21 cellular contexts compared by ENCODE assay signal in the genomic region with DNA sequence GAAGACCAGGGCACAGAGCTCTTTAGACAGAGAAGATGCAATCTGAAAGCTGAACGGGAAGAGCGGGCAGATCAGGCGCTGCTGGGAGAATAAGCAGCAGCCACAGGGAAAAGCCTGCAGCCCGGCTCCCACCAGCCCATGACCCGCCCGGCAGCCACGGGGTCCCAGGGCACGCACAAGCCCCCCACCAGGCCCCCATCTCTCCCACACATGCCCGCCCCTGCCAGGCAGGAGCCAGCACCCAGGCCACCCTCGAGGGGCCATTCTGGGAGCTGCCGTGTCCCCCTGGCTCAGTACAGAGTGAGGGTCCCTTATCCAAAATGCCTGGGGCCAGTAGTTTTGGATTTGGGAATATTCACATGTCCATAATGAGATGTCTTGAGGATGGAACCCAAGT. TPM values are rescaled to one million over a fixed set of nuclear protein-coding genes. Genes with fewer than 3 reads are reported as not detected.
A peak's percentile ranks its signal among the peaks of the same experiment; 100 is the strongest.
DNase-seq lines count a peak whose midpoint lies in the region; ATAC-seq, FAIRE-seq and TF ChIP-seq lines count a peak whose summit lies in the region.
"Had no signal": no experiment of that assay in that cellular context is flagged by ENCODE, and none has a peak within 500 bp of the region (broad histone marks: within the 10 kb centered on the region; RNA-seq: fewer than 3 reads in every experiment).

No MANE protein-coding gene starts in this region.

- H3K9ac ChIP-seq in K562 (ENCODE audit: insufficient read depth in 1 of 2, low read depth in 2 of 2, low read length in 2 of 2), result 0 out of 4 replicates have a peak overlapping the region, but pooled peaks of 1 of the 2 experiments have one; percentile 7

- TF ChIP-seq POLR2A in K562 (conservative IDR thresholded peaks at IDR 0.05), result no peak

- BruUV-seq in K562 (replicated peaks; lab: Mats Ljungman, UMichigan), result TSS peak; percentile 14

- ATAC-seq in K562 (no peak), left lung (no peak), sciatic nerve (no peak), GM18870 (IDR thresholded peaks at IDR 0.05; ENCODE audit: unreplicated experiment) (no peak)
- ATAC-seq: activated T-helper 17 cell treated with anti-CD3 and anti-CD28 coated beads, Interleukin-2, amount 50 U/mL, for 72 hours; effector memory CD8-positive, alpha-beta T cell; T-cell had no signal

- no peaks in the 10 kb centered on the region for H3K9me1 ChIP-seq in K562 (ENCODE audit: control insufficient read depth, insufficient read depth, low read length)

- DNase-seq in BE2C (peak; percentile 8), K562 (ENCODE audit: extremely low read depth in 1 of 4, low spot score in 3 of 4) (no peak), left lung (peak; percentile 17 to 64), sciatic nerve (ENCODE audit: low spot score) (peak; percentile 35), D721Med (ENCODE audit: insufficient read length, low spot score) (no peak), SKM-1 treated with dmso at 0.1 percent for 144 hours (lab: John Stamatoyannopoulos, UW; ENCODE audit: unreplicated experiment) (no peak)
- DNase-seq: brain microvascular endothelial cell; effector memory CD8-positive, alpha-beta T cell; HCEC 1CT; NCI-H2081; NCI-H446; OCI-M1; SHP77; stimulated activated CD4-positive, alpha-beta T cell treated with anti-CD3 and anti-CD28 coated beads, Interleukin-4, amount 100 ng/mL, for 24 hours; T-cell had no signal

- no peaks in the 10 kb centered on the region for H3K27me3 ChIP-seq in BE2C
- no peaks in the 10 kb centered on the region for H3K27me3 ChIP-seq in K562 (ENCODE audit: control insufficient read depth in 2 of 2, insufficient read depth in 2 of 2, low read length in 2 of 2)
- no peaks in the 10 kb centered on the region for H3K27me3 ChIP-seq in left lung
- H3K27me3 ChIP-seq: brain microvascular endothelial cell, colonic mucosa, tibial nerve had no signal

- H4K20me1 ChIP-seq in K562 (replicated peaks; ENCODE audit: control insufficient read depth, insufficient read depth, low read length), result 0 out of 2 replicates have a peak, but pooled peaks cover 4% of the 10 kb centered on the region

- in situ Hi-C loops in K562 (cut with MboI), result no loop called here

- POLR2A ChIA-PET in K562 (lab: Yijun Ruan, JAX), result interaction anchor here (0.6 to 1.3 kb wide), 4 partner anchors 9 to 239 kb away, joined by 3 to 6 read pairs (median 3); no protein-coding TSS in a partner anchor

- intact Hi-C loops in K562 (cut with micrococcal nuclease), result no loop called here
- intact Hi-C loops in left lung (cut with DNase I), result no loop called here
- intact Hi-C loops in sciatic nerve (cut with DNase I), result no loop called here

- no peak overlapping the region for H2AFZ ChIP-seq in K562 (ENCODE audit: low read depth, low read length)

- no peak for FAIRE-seq in K562 (lab: Jason Lieb, UNC)
- FAIRE-seq in D721Med (lab: Jason Lieb, UNC), result no peak
- FAIRE-seq: small intestine had no signal

- TF ChIP-seq CTCF in BE2C (IDR thresholded peaks at IDR 0.05; ENCODE audit: low read depth, low read length), result no peak
- TF ChIP-seq CTCF in K562 (IDR thresholded peaks at IDR 0.05 in 2 of 3, conservative IDR thresholded peaks at IDR 0.05 in 1 of 3; ENCODE audit: insufficient read depth in 2 of 3, low read depth in 1 of 3, low read length in 3 of 3), result no peak
- TF ChIP-seq CTCF in left lung (IDR thresholded peaks at IDR 0.05), result no peak
- TF ChIP-seq CTCF in D721Med (IDR thresholded peaks at IDR 0.05; ENCODE audit: insufficient read depth, missing control alignments), result no peak

- H3K4me3 ChIP-seq in BE2C (ENCODE audit: low read depth, low read length) (no peak overlapping the region), K562 (no peak overlapping the region), left lung (no peak overlapping the region)
- H3K4me3 ChIP-seq: colonic mucosa, tibial nerve had no signal

- H3K79me2 ChIP-seq in K562 (ENCODE audit: control insufficient read depth, insufficient read depth, low read length), result no peaks in the 10 kb centered on the region

- H3K36me3 ChIP-seq in BE2C, result peaks cover 74% of the 10 kb centered on the region
- H3K36me3 ChIP-seq in K562 (ENCODE audit: control insufficient read depth, insufficient read depth, low read length), result peaks cover 89% of the 10 kb centered on the region
- peaks cover 0 to 74% of the 10 kb centered on the region in 2 donors for H3K36me3 ChIP-seq in left lung
- H3K36me3 ChIP-seq: colonic mucosa had no signal

- CTCF ChIA-PET in K562 (lab: Yijun Ruan, JAX; ENCODE audit: low intra/inter-chr PET ratio), result no interaction called here

- H3K9me3 ChIP-seq in BE2C (no peaks in the 10 kb centered on the region; the same call in 1 of the 2 replicates), K562 (replicated peaks; ENCODE audit: control insufficient read depth, insufficient read depth, low read depth, low read length) (no peaks in the 10 kb centered on the region), left lung (peaks cover 0 to 12% of the 10 kb centered on the region in 2 donors)
- H3K9me3 ChIP-seq: colonic mucosa had no signal

- WGBS in K562 (ENCODE audit: insufficient coverage, low coverage, missing lambda C conversion rate), result 93% methylated on average over 11 of the region's 11 CpGs

- H3K4me1 ChIP-seq in BE2C, result no peaks in the 10 kb centered on the region
- peaks cover 0 to 14% of the 10 kb centered on the region in 2 experiments; a peak in 1 of 5 replicates for H3K4me1 ChIP-seq in K562 (replicated peaks in 1 of 2; ENCODE audit: control insufficient read depth in 2 of 2, insufficient read depth in 2 of 2, low read length in 2 of 2)
- H3K4me1 ChIP-seq in left lung, result peaks cover 0 to 4% of the 10 kb centered on the region in 2 donors
- H3K4me1 ChIP-seq: tibial nerve had no signal

- TF ChIP-seq EP300 in K562 (IDR thresholded peaks at IDR 0.05; ENCODE audit: low read length), result no peak

- H3K27ac ChIP-seq in K562 (ENCODE audit: extremely low read depth, low read depth, low read length) (no peak overlapping the region), left lung (no peak overlapping the region)
- H3K27ac ChIP-seq: brain microvascular endothelial cell, C4-2B, colonic mucosa, tibial nerve had no signal

- H3K4me2 ChIP-seq in K562 (ENCODE audit: insufficient read depth, low read length), result no peak overlapping the region

- no peak for TF ChIP-seq RAD21 in K562 (CRISPR knock-in tag; conservative IDR thresholded peaks at IDR 0.05 in 1 of 2, IDR thresholded peaks at IDR 0.05 in 1 of 2)

TF ChIP-seq in K562, 482 proteins besides CTCF, POLR2A, EP300 and RAD21 (continues in another document):
- TF ChIP-seq CEBPB (tag; IDR thresholded peaks at IDR 0.05) (no peak), ZFP1 (CRISPR knock-in tag; IDR thresholded peaks at IDR 0.05) (no peak)
- TF ChIP-seq, protein P1, sequence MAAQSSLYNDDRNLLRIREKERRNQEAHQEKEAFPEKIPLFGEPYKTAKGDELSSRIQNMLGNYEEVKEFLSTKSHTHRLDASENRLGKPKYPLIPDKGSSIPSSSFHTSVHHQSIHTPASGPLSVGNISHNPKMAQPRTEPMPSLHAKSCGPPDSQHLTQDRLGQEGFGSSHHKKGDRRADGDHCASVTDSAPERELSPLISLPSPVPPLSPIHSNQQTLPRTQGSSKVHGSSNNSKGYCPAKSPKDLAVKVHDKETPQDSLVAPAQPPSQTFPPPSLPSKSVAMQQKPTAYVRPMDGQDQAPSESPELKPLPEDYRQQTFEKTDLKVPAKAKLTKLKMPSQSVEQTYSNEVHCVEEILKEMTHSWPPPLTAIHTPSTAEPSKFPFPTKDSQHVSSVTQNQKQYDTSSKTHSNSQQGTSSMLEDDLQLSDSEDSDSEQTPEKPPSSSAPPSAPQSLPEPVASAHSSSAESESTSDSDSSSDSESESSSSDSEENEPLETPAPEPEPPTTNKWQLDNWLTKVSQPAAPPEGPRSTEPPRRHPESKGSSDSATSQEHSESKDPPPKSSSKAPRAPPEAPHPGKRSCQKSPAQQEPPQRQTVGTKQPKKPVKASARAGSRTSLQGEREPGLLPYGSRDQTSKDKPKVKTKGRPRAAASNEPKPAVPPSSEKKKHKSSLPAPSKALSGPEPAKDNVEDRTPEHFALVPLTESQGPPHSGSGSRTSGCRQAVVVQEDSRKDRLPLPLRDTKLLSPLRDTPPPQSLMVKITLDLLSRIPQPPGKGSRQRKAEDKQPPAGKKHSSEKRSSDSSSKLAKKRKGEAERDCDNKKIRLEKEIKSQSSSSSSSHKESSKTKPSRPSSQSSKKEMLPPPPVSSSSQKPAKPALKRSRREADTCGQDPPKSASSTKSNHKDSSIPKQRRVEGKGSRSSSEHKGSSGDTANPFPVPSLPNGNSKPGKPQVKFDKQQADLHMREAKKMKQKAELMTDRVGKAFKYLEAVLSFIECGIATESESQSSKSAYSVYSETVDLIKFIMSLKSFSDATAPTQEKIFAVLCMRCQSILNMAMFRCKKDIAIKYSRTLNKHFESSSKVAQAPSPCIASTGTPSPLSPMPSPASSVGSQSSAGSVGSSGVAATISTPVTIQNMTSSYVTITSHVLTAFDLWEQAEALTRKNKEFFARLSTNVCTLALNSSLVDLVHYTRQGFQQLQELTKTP (IDR thresholded peaks at IDR 0.05; ENCODE audit: low read depth in 1 of 2, partially characterized antibody in 2 of 2), result no peak

RNA-seq across cellular contexts. Expression of a gene that starts 16.3 kb away (rescaled TPM):
- polyA plus RNA-seq in BE2C (2012; ENCODE audit: insufficient read depth, insufficient read length, low read depth), result 63.1 TPM
- 43.8 and 108 TPM in 2 replicates for total RNA-seq in K562 (2011; cell fraction: chromatin; rRNA removed; ENCODE audit: low replicate concordance)
- total RNA-seq in K562 (2011; cell fraction: nucleolus; rRNA removed), result 90.5 and 93.4 TPM in 2 replicates
- total RNA-seq in K562 (2011; cell fraction: nucleoplasm; rRNA removed), result 52.4 and 63.7 TPM in 2 replicates
- total RNA-seq in K562 (2014; rRNA removed) (34.7 and 41.3 TPM in 2 replicates), K562 (2014; rRNA removed; fragmentation: Illumina TruSeq; extraction: Trizol) (8.0 and 8.7 TPM in 2 replicates), K562 (2015; rRNA removed; fragmentation: Illumina TruSeq; extraction: Trizol) (18.8 and 21.4 TPM in 2 replicates), K562 (2021) (88.7 and 91.3 TPM in 2 replicates), left lung (10 to 100 TPM; 32.7 to 50.4 TPM), sciatic nerve (10.2 TPM)
- polyA plus RNA-seq in K562 (2011; rRNA removed) (11.5 and 24.6 TPM in 2 replicates), K562 (2014; fragmentation: Illumina TruSeq; extraction: Trizol) (12.0 and 24.5 TPM in 2 replicates), K562 (2014; fragmentation: Nextera tagmentation; extraction: Ambion mirVana) (1 to 10 TPM in 1 of 2 experiments, under 1 TPM in 1; 0.65 to 2.3 TPM), K562 (2014; rRNA removed) (36.6 and 50.8 TPM in 2 replicates)
- polyA plus RNA-seq in K562 (2011; cell fraction: cytosol; rRNA removed), result 20.4 and 78.6 TPM in 2 replicates
- 49.9 and 126 TPM in 2 replicates for polyA plus RNA-seq in K562 (2011; cell fraction: nucleus; rRNA removed)
- polyA plus RNA-seq in K562 (2012), result 20.5 and 34.6 TPM in 2 replicates
- 11.9 and 16.0 TPM in 2 replicates for polyA minus RNA-seq in K562 (2011; rRNA and poly(A)+ RNA removed)
- 41.4 and 45.6 TPM in 2 replicates for polyA minus RNA-seq in K562 (2011; cell fraction: cytosol; rRNA and poly(A)+ RNA removed)
- 23.3 TPM in 2 replicates for polyA minus RNA-seq in K562 (2011; cell fraction: nucleus; rRNA and poly(A)+ RNA removed)

Comparison
In these comparisons a context has a peak if more than half of its experiments do, and no peak if none do; other contexts are left out.
1. DNase-seq: peak in BE2C (single experiment), left lung (2 of 2) and sciatic nerve (single experiment); none in K562 (0 of 4), D721Med (single experiment) and SKM-1 treated with dmso at 0.1 percent for 144 hours (single experiment).